Comparison of ENCODE assay signal across 16 cellular contexts in genomic region chr17:7873051-7873450, GRCh38. TPM values are rescaled to one million over a fixed set of nuclear protein-coding genes. Genes with fewer than 3 reads are reported as not detected.
DNase-seq lines count a peak whose midpoint lies in the region; ATAC-seq and TF ChIP-seq lines count a peak whose summit lies in the region.
"Had no signal": no experiment of that assay in that cellular context is flagged by ENCODE, and none has a peak within 500 bp of the region (broad histone marks: within the 10 kb centered on the region; RNA-seq: fewer than 3 reads in every experiment).

No MANE protein-coding gene starts in this region.

- intact Hi-C loops in upper lobe of right lung (cut with DNase I) = no loop called here

- H3K36me3 ChIP-seq in upper lobe of right lung = peaks cover 10% of the 10 kb centered on the region

- H3K27ac ChIP-seq in upper lobe of right lung = no peak overlapping the region
- H3K27ac ChIP-seq: 22Rv1, BLaER1, PC-9 had no signal

- no peak for TF ChIP-seq CTCF in upper lobe of right lung (IDR thresholded peaks at IDR 0.05)

- no peaks in the 10 kb centered on the region for H3K27me3 ChIP-seq in upper lobe of right lung
- H3K27me3 ChIP-seq: BLaER1 had no signal

- H3K4me3 Mint-ChIP-seq in activated CD8-positive, alpha-beta memory T cell treated with anti-CD3 and anti-CD28 coated beads, Interleukin-2, amount 10 ng/mL, durations not matched to agents 7 days and 5 days = no peak overlapping the region
- no peak overlapping the region for H3K4me3 Mint-ChIP-seq in activated T-helper 17 cell treated with anti-CD3 and anti-CD28 coated beads, Interleukin-2, amount 50 U/mL, for 72 hours
- H3K4me3 Mint-ChIP-seq: IgD-negative memory B cell had no signal

- H3K4me1 Mint-ChIP-seq in activated CD8-positive, alpha-beta memory T cell treated with anti-CD3 and anti-CD28 coated beads, Interleukin-2, amount 10 ng/mL, durations not matched to agents 7 days and 5 days = peaks cover 20% of the 10 kb centered on the region
- peaks cover 27% of the 10 kb centered on the region for H3K4me1 Mint-ChIP-seq in activated T-helper 17 cell treated with anti-CD3 and anti-CD28 coated beads, Interleukin-2, amount 50 U/mL, for 72 hours

- no peaks in the 10 kb centered on the region for H3K9me3 ChIP-seq in upper lobe of right lung
- H3K9me3 ChIP-seq: BLaER1 had no signal

- H3K36me3 Mint-ChIP-seq in activated CD8-positive, alpha-beta memory T cell treated with anti-CD3 and anti-CD28 coated beads, Interleukin-2, amount 10 ng/mL, durations not matched to agents 7 days and 5 days = peaks cover 20% of the 10 kb centered on the region
- H3K36me3 Mint-ChIP-seq in activated T-helper 17 cell treated with anti-CD3 and anti-CD28 coated beads, Interleukin-2, amount 50 U/mL, for 72 hours (ENCODE audit: low read depth) = peaks cover 56% of the 10 kb centered on the region

- H3K4me3 ChIP-seq in upper lobe of right lung = no peak overlapping the region
- H3K4me3 ChIP-seq: BLaER1, PC-9 had no signal

- peak; percentile 3 for DNase-seq in activated CD8-positive, alpha-beta memory T cell treated with anti-CD3 and anti-CD28 coated beads, Interleukin-2, amount 10 ng/mL, durations not matched to agents 7 days and 5 days
- DNase-seq in activated CD8-positive, alpha-beta memory T cell treated with anti-CD3 and anti-CD28 coated beads for 24 hours = no peak
- DNase-seq in islet precursor cell (peak; percentile 59), upper lobe of right lung (no peak), middle frontal gyrus (ENCODE audit: extremely low spot score, low spot score) (no peak), T-helper 9 cell (no peak)
- DNase-seq: DMS 273 treated with DMSO at 0.1 percent for 48 hours, NCI-H1048, NCI-H345, PC-9 had no signal

- CTCF ChIA-PET in activated CD8-positive, alpha-beta memory T cell treated with anti-CD3 and anti-CD28 coated beads, Interleukin-2, amount 10 ng/mL, durations not matched to agents 7 days and 5 days (lab: Charles Lee) = interaction anchor here (1.3 to 8.1 kb wide), 3 partner anchors 12 to 117 kb away, joined by 3 to 68 read pairs (median 37); no protein-coding TSS in a partner anchor

- H3K4me1 ChIP-seq in upper lobe of right lung = no peaks in the 10 kb centered on the region

- no peaks in the 10 kb centered on the region for H3K9me3 Mint-ChIP-seq in activated CD8-positive, alpha-beta memory T cell treated with anti-CD3 and anti-CD28 coated beads, Interleukin-2, amount 10 ng/mL, durations not matched to agents 7 days and 5 days (ENCODE audit: low read depth)
- H3K9me3 Mint-ChIP-seq in activated T-helper 17 cell treated with anti-CD3 and anti-CD28 coated beads, Interleukin-2, amount 50 U/mL, for 72 hours = no peaks in the 10 kb centered on the region
- H3K9me3 Mint-ChIP-seq: IgD-negative memory B cell had no signal

- H3K27me3 Mint-ChIP-seq in activated CD8-positive, alpha-beta memory T cell treated with anti-CD3 and anti-CD28 coated beads, Interleukin-2, amount 10 ng/mL, durations not matched to agents 7 days and 5 days = no peaks in the 10 kb centered on the region
- no peaks in the 10 kb centered on the region for H3K27me3 Mint-ChIP-seq in activated T-helper 17 cell treated with anti-CD3 and anti-CD28 coated beads, Interleukin-2, amount 50 U/mL, for 72 hours
- H3K27me3 Mint-ChIP-seq: IgD-negative memory B cell had no signal

- no peak for ATAC-seq in activated CD8-positive, alpha-beta memory T cell treated with anti-CD3 and anti-CD28 coated beads, Interleukin-2, amount 10 ng/mL, durations not matched to agents 7 days and 5 days
- ATAC-seq in activated T-helper 17 cell treated with anti-CD3 and anti-CD28 coated beads, Interleukin-2, amount 50 U/mL, for 72 hours (replicated peaks) = no peak
- peak; percentile 45 for ATAC-seq in upper lobe of right lung
- no peak for ATAC-seq in GM19351 (IDR thresholded peaks at IDR 0.05; ENCODE audit: unreplicated experiment)
- ATAC-seq: HCT116 had no signal

- H3K27ac Mint-ChIP-seq in activated CD8-positive, alpha-beta memory T cell treated with anti-CD3 and anti-CD28 coated beads, Interleukin-2, amount 10 ng/mL, durations not matched to agents 7 days and 5 days = no peak overlapping the region
- peak overlapping the region; percentile 62 for H3K27ac Mint-ChIP-seq in activated T-helper 17 cell treated with anti-CD3 and anti-CD28 coated beads, Interleukin-2, amount 50 U/mL, for 72 hours

RNA-seq across cellular contexts. Expression of gene CYB5D1, which starts 15.2 kb away (rescaled TPM):
- total RNA-seq in activated CD8-positive, alpha-beta memory T cell treated with anti-CD3 and anti-CD28 coated beads, Interleukin-2, amount 10 ng/mL, durations not matched to agents 7 days and 5 days = 1 to 10 TPM; 6.4 to 8.2 TPM
- total RNA-seq in activated T-helper 17 cell treated with anti-CD3 and anti-CD28 coated beads, Interleukin-2, amount 50 U/mL, for 72 hours = 10 to 100 TPM; 14.8 to 19.4 TPM
- total RNA-seq in upper lobe of right lung = 7.2 TPM

RNA-seq across cellular contexts. Expression of gene CHD3, which starts 15.5 kb away (rescaled TPM):
- total RNA-seq in activated CD8-positive, alpha-beta memory T cell treated with anti-CD3 and anti-CD28 coated beads, Interleukin-2, amount 10 ng/mL, durations not matched to agents 7 days and 5 days = 100 to 1,000 TPM; 139 to 147 TPM
- 100 to 1,000 TPM; 154 to 217 TPM for total RNA-seq in activated T-helper 17 cell treated with anti-CD3 and anti-CD28 coated beads, Interleukin-2, amount 50 U/mL, for 72 hours
- total RNA-seq in upper lobe of right lung = 93.0 TPM

RNA-seq across cellular contexts. Expression of gene NAA38, which starts 15.7 kb away (rescaled TPM):
- total RNA-seq in activated CD8-positive, alpha-beta memory T cell treated with anti-CD3 and anti-CD28 coated beads, Interleukin-2, amount 10 ng/mL, durations not matched to agents 7 days and 5 days = 10 to 100 TPM; 86.0 to 95.8 TPM
- total RNA-seq in activated T-helper 17 cell treated with anti-CD3 and anti-CD28 coated beads, Interleukin-2, amount 50 U/mL, for 72 hours = 100 to 1,000 TPM in 1 of 2 donors, 10 to 100 TPM in 1; 61.3 to 111 TPM
- 58.7 TPM for total RNA-seq in upper lobe of right lung

RNA-seq across cellular contexts. Expression of gene TMEM88, which starts 18.2 kb away (rescaled TPM):
- 1 to 10 TPM in 1 of 2 experiments, under 1 TPM in 1; 0.84 to 1.2 TPM for total RNA-seq in activated CD8-positive, alpha-beta memory T cell treated with anti-CD3 and anti-CD28 coated beads, Interleukin-2, amount 10 ng/mL, durations not matched to agents 7 days and 5 days
- 1 to 10 TPM; 1.6 to 3.2 TPM for total RNA-seq in activated T-helper 17 cell treated with anti-CD3 and anti-CD28 coated beads, Interleukin-2, amount 50 U/mL, for 72 hours
- total RNA-seq in upper lobe of right lung = 10.7 TPM

RNA-seq across cellular contexts. Expression of gene KDM6B, which starts 39.0 kb away (rescaled TPM):
- 10 to 100 TPM; 15.5 to 31.9 TPM for total RNA-seq in activated CD8-positive, alpha-beta memory T cell treated with anti-CD3 and anti-CD28 coated beads, Interleukin-2, amount 10 ng/mL, durations not matched to agents 7 days and 5 days
- total RNA-seq in activated T-helper 17 cell treated with anti-CD3 and anti-CD28 coated beads, Interleukin-2, amount 50 U/mL, for 72 hours = 10 to 100 TPM; 33.7 to 93.3 TPM
- total RNA-seq in upper lobe of right lung = 48.3 TPM

Comparison
In these comparisons a context has a peak if more than half of its experiments do, and no peak if none do; other contexts are left out.
1. DNase-seq: peak in activated CD8-positive, alpha-beta memory T cell treated with anti-CD3 and anti-CD28 coated beads, Interleukin-2, amount 10 ng/mL, durations not matched to agents 7 days and 5 days (single experiment) and islet precursor cell (single experiment); none in activated CD8-positive, alpha-beta memory T cell treated with anti-CD3 and anti-CD28 coated beads for 24 hours (single experiment), upper lobe of right lung (single experiment), middle frontal gyrus (single experiment) and T-helper 9 cell (single experiment).